ENCODE assay signal across 12 cellular contexts in genomic region chr11:47923667-47924066, GRCh38. TPM values are rescaled to one million over a fixed set of nuclear protein-coding genes. Genes with fewer than 3 reads are reported as not detected.
DNase-seq lines count a peak whose midpoint lies in the region; ATAC-seq and TF ChIP-seq lines count a peak whose summit lies in the region.
"Had no signal": no experiment of that assay in that cellular context is flagged by ENCODE, and none has a peak within 500 bp of the region (broad histone marks: within the 10 kb centered on the region; RNA-seq: fewer than 3 reads in every experiment).

No MANE protein-coding gene starts in this region.

- in situ Hi-C loops in KBM-7 (cut with MboI; ENCODE audit: low pct_unique_long_range_greater_than_20kb, low sequenced_read_pairs), result no loop called here

- H3K9me3 ChIP-seq in body of pancreas (no peaks in the 10 kb centered on the region), right lobe of liver (no peaks in the 10 kb centered on the region), thyroid gland (no peaks in the 10 kb centered on the region)

- no peak overlapping the region for H3K4me3 ChIP-seq in body of pancreas
- no peak overlapping the region for H3K4me3 ChIP-seq in right lobe of liver
- H3K4me3 ChIP-seq in thyroid gland (replicated peaks in 1 of 3), result no peak overlapping the region

- ATAC-seq in body of pancreas, result peak; percentile 22
- peak in 3 of 4 donors; percentile 19 to 67 (median 36) for ATAC-seq in right lobe of liver

- H3K27ac ChIP-seq in body of pancreas, result peak overlapping the region; percentile 85 to 92 (median 88)
- peak overlapping the region in 2 of 3 donors; percentile 21 to 40 for H3K27ac ChIP-seq in right lobe of liver
- H3K27ac ChIP-seq in thyroid gland, result peak overlapping the region; percentile 76 to 96 (median 81)

- intact Hi-C loops in body of pancreas (cut with DNase I) (no loop called here), right lobe of liver (cut with DNase I) (no loop called here), thyroid gland (cut with DNase I) (no loop called here)

- WGBS in body of pancreas, 2 donors, result 18 to 25% methylated on average over 4 of the region's 4 CpGs
- WGBS in right lobe of liver (ENCODE audit: insufficient coverage, low coverage, low lambda C conversion rate, missing lambda C conversion rate), result 40% methylated on average over 4 of the region's 4 CpGs
- 12 to 13% methylated on average over 4 of the region's 4 CpGs for WGBS in thyroid gland, 2 donors

- H3K27me3 ChIP-seq in body of pancreas, result no peaks in the 10 kb centered on the region
- no peaks in the 10 kb centered on the region for H3K27me3 ChIP-seq in right lobe of liver
- H3K27me3 ChIP-seq in thyroid gland, result no peaks in the 10 kb centered on the region

- TF ChIP-seq CTCF in body of pancreas (IDR thresholded peaks at IDR 0.05) (no peak), right lobe of liver (IDR thresholded peaks at IDR 0.05) (no peak), thyroid gland (IDR thresholded peaks at IDR 0.05) (no peak)

- TF ChIP-seq POLR2A in body of pancreas (IDR thresholded peaks at IDR 0.05), result no peak
- no peak for TF ChIP-seq POLR2A in right lobe of liver (IDR thresholded peaks at IDR 0.05)
- peak in 1 of 2 donors; percentile 21 for TF ChIP-seq POLR2A in thyroid gland (IDR thresholded peaks at IDR 0.05)

- DNase-seq in NCI-H1092 treated with DMSO at 0.1 percent for 48 hours (lab: John Stamatoyannopoulos, UW), result peak; percentile 39
- DNase-seq in NCI-H1092 (lab: John Stamatoyannopoulos, UW), result no peak
- DNase-seq in body of pancreas, result peak; percentile 49 to 59 (median 55)
- DNase-seq in right lobe of liver, result no peak
- peak; percentile 82 to 86 for DNase-seq in thyroid gland
- DNase-seq in HuH-7.5 (ENCODE audit: low spot score), result no peak
- DNase-seq in NCI-H82 (lab: John Stamatoyannopoulos, UW), result no peak
- no peak for DNase-seq in KBM-7
- DNase-seq: 8988T; GOT3; stimulated activated naive CD4-positive, alpha-beta T cell; T-helper 9 cell had no signal

- H3K36me3 ChIP-seq in body of pancreas (replicated peaks in 1 of 2; ENCODE audit: insufficient read depth in 1 of 2, low read depth in 2 of 2), result no peaks in the 10 kb centered on the region
- H3K36me3 ChIP-seq in right lobe of liver, result no peaks in the 10 kb centered on the region
- H3K36me3 ChIP-seq in thyroid gland, result no peaks in the 10 kb centered on the region

- H3K4me1 ChIP-seq in body of pancreas (peaks cover 25% of the 10 kb centered on the region), right lobe of liver (peaks cover 0 to 12% (median 0%) of the 10 kb centered on the region in 4 donors), thyroid gland (peaks cover 24 to 45% of the 10 kb centered on the region in 2 donors)

RNA-seq across cellular contexts. Expression of gene PTPRJ, which starts 56.7 kb away (rescaled TPM):
- 10 to 100 TPM; 10.9 to 17.1 TPM for total RNA-seq in body of pancreas
- total RNA-seq in right lobe of liver, result 10 to 100 TPM; 12.5 to 33.0 (median 19.8) TPM
- total RNA-seq in thyroid gland, result 10 to 100 TPM; 45.4 to 81.9 (median 58.6) TPM

Comparison
In these comparisons a context has a peak if more than half of its experiments do, and no peak if none do; other contexts are left out.
1. DNase-seq: peak in NCI-H1092 treated with DMSO at 0.1 percent for 48 hours (single experiment), body of pancreas (4 of 4) and thyroid gland (2 of 2); none in NCI-H1092 (single experiment), right lobe of liver (0 of 3), HuH-7.5 (single experiment), NCI-H82 (single experiment) and KBM-7 (single experiment).
2. H3K27ac ChIP-seq: peak in every context shown above with its lines; median percentile 88 in body of pancreas; 81 in thyroid gland; 30 in right lobe of liver.